Comparison of ENCODE assay signal across 12 cellular contexts in the genomic region with DNA sequence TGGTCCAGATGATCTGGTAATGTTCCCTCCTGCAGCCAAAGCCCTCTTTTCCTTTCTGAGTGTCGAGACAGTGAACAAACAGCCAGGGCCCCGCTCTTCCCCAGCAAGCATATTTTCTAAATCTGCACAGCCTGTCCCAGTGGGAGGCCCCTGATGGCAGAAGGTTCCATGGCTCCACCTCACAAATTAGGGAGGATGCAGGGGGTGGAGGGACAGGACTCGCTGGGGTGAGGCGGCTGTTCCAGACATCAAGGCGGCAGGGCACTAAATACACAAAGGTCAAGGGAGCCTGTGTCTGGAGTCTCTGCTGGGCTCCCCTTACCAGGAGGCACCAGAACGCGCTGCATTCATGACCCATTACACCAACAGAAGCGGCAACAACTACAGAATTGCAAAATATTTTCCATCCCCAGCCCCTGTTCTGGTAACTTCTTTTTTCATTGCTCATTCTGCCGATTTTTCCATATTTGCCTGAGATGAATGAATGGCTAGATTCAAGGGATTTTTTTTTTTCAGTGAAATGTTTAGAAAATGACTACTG. TPM values are rescaled to one million over a fixed set of nuclear protein-coding genes. Genes with fewer than 3 reads are reported as not detected.
A peak's percentile ranks its signal among the peaks of the same experiment; 100 is the strongest.
DNase-seq lines count a peak whose midpoint lies in the region; ATAC-seq and TF ChIP-seq lines count a peak whose summit lies in the region.
"Had no signal": no experiment of that assay in that cellular context is flagged by ENCODE, and none has a peak within 500 bp of the region (broad histone marks: within the 10 kb centered on the region; RNA-seq: fewer than 3 reads in every experiment).

No MANE protein-coding gene starts in this region.

- H3K27ac ChIP-seq in GM23248 (peak overlapping the region; percentile 43), SJSA1 (peak overlapping the region; percentile 26; the same call in 1 of the 2 replicates), spleen (peak overlapping the region in 6 of 8 donors; percentile 33 to 68 (median 50))
- H3K27ac ChIP-seq: pancreas had no signal

- H3K4me1 Mint-ChIP-seq in activated CD8-positive, alpha-beta T cell treated with anti-CD3 and anti-CD28 coated beads for 36 hours (ENCODE audit: low read depth), result no peaks in the 10 kb centered on the region

- peak overlapping the region; percentile 74 for H2AFZ ChIP-seq in GM23248

- no peak overlapping the region for H3K9ac ChIP-seq in GM23248

- no peak overlapping the region for H3K27ac Mint-ChIP-seq in activated CD8-positive, alpha-beta T cell treated with anti-CD3 and anti-CD28 coated beads for 36 hours

- H3K9me3 Mint-ChIP-seq in activated CD8-positive, alpha-beta T cell treated with anti-CD3 and anti-CD28 coated beads for 36 hours, result no peaks in the 10 kb centered on the region
- H3K9me3 Mint-ChIP-seq: activated T-cell treated with anti-CD3 and anti-CD28 coated beads, Interleukin-2, amount 50 U/mL, for 4 hours had no signal

- peak overlapping the region; percentile 33 for H3K4me2 ChIP-seq in GM23248 (ENCODE audit: unreplicated experiment)

- ATAC-seq in HG03571 (IDR thresholded peaks at IDR 0.05; ENCODE audit: unreplicated experiment) (no peak), HG02870 (IDR thresholded peaks at IDR 0.05; ENCODE audit: unreplicated experiment) (no peak)
- ATAC-seq in activated CD8-positive, alpha-beta T cell treated with anti-CD3 and anti-CD28 coated beads for 36 hours, result no peak
- ATAC-seq: activated T-cell treated with anti-CD3 and anti-CD28 coated beads, Interleukin-2, amount 50 U/mL, for 4 hours had no signal

- no peaks in the 10 kb centered on the region for H3K9me2 ChIP-seq in GM23248 (ENCODE audit: insufficient read depth)

- H3K4me3 ChIP-seq in GM23248, result peak overlapping the region; percentile 32; the same call in 1 of the 2 replicates
- no peak overlapping the region for H3K4me3 ChIP-seq in SJSA1
- no peak overlapping the region for H3K4me3 ChIP-seq in spleen
- H3K4me3 ChIP-seq: pancreas had no signal

- H3F3A ChIP-seq in GM23248 (ENCODE audit: insufficient read depth), result no peaks in the 10 kb centered on the region

- intact Hi-C loops in spleen (cut with DNase I; ENCODE audit: low total_unique reads), result no loop called here
- intact Hi-C loops in activated CD8-positive, alpha-beta T cell treated with anti-CD3 and anti-CD28 coated beads for 36 hours (cut with micrococcal nuclease), result no loop called here

- CTCF ChIA-PET in activated CD8-positive, alpha-beta T cell treated with anti-CD3 and anti-CD28 coated beads for 36 hours (lab: Charles Lee), result interaction anchor here (0.6 kb wide), 1 partner anchor 729 kb away, joined by 3 read pairs; no protein-coding TSS in a partner anchor

- DNase-seq in GM23248 (peak; percentile 79), SJSA1 (ENCODE audit: low read depth in 1 of 2, low spot score in 2 of 2) (peak in 1 of 2 experiments; percentile 42), iris pigment epithelial cell (ENCODE audit: low read depth) (peak; percentile 19), spleen (peak; percentile 36), COLO668 (lab: John Stamatoyannopoulos, UW; ENCODE audit: unreplicated experiment) (no peak)
- DNase-seq in activated CD8-positive, alpha-beta T cell treated with anti-CD3 and anti-CD28 coated beads for 36 hours, result no peak
- DNase-seq: activated T-cell treated with anti-CD3 and anti-CD28 coated beads, Interleukin-2, amount 50 U/mL, for 4 hours; central memory CD4-positive, alpha-beta T cell; hippocampal formation; pancreas had no signal

- POLR2A ChIA-PET in activated CD8-positive, alpha-beta T cell treated with anti-CD3 and anti-CD28 coated beads for 36 hours (lab: Charles Lee), result no interaction called here

- H3K36me3 ChIP-seq in GM23248 (ENCODE audit: low read depth) (no peaks in the 10 kb centered on the region), SJSA1 (no peaks in the 10 kb centered on the region), spleen (no peaks in the 10 kb centered on the region)
- H3K36me3 ChIP-seq: pancreas had no signal

- H4K20me1 ChIP-seq in GM23248 (ENCODE audit: insufficient read depth), result no peaks in the 10 kb centered on the region

- no peaks in the 10 kb centered on the region for H3K79me2 ChIP-seq in GM23248 (ENCODE audit: insufficient read depth)

- 7 to 11% methylated on average over 9 of the region's 9 CpGs for WGBS in GM23248 (ENCODE audit: low coverage in 1 of 2, low lambda C conversion rate in 2 of 2, missing lambda C conversion rate in 2 of 2), 2 experiments
- WGBS in spleen, 5 donors, result 67 to 89% (median 76%) methylated on average over 9 of the region's 9 CpGs

- no peak overlapping the region for H3K4me3 Mint-ChIP-seq in activated CD8-positive, alpha-beta T cell treated with anti-CD3 and anti-CD28 coated beads for 36 hours
- H3K4me3 Mint-ChIP-seq: activated T-cell treated with anti-CD3 and anti-CD28 coated beads, Interleukin-2, amount 50 U/mL, for 4 hours had no signal

- H3K9me3 ChIP-seq in GM23248 (ENCODE audit: low read depth) (no peaks in the 10 kb centered on the region), SJSA1 (replicated peaks) (0 out of 2 replicates have a peak, but pooled peaks cover 5% of the 10 kb centered on the region), spleen (peaks cover 0 to 11% (median 5%) of the 10 kb centered on the region in 8 donors)
- H3K9me3 ChIP-seq: pancreas had no signal

- no peak for TF ChIP-seq POLR2A in spleen (IDR thresholded peaks at IDR 0.05)

- no peaks in the 10 kb centered on the region for H3K27me3 ChIP-seq in GM23248 (replicated peaks; ENCODE audit: insufficient read depth)
- no peaks in the 10 kb centered on the region for H3K27me3 ChIP-seq in SJSA1 (replicated peaks)
- peaks cover 0 to 37% (median 5%) of the 10 kb centered on the region in 7 donors for H3K27me3 ChIP-seq in spleen (replicated peaks in 1 of 7)

- TF ChIP-seq CTCF in spleen (IDR thresholded peaks at IDR 0.05 in 8 of 11, conservative IDR thresholded peaks at IDR 0.05 in 3 of 11), result no peak
- TF ChIP-seq CTCF in activated CD8-positive, alpha-beta T cell treated with anti-CD3 and anti-CD28 coated beads for 36 hours (IDR thresholded peaks at IDR 0.05), result no peak

- H3K4me1 ChIP-seq in GM23248 (ENCODE audit: insufficient read depth), result peaks cover 38% of the 10 kb centered on the region
- peaks cover 59% of the 10 kb centered on the region for H3K4me1 ChIP-seq in SJSA1 (replicated peaks)
- peaks cover 0 to 30% (median 5%) of the 10 kb centered on the region in 6 donors for H3K4me1 ChIP-seq in spleen
- H3K4me1 ChIP-seq: pancreas had no signal

- H3K36me3 Mint-ChIP-seq in activated CD8-positive, alpha-beta T cell treated with anti-CD3 and anti-CD28 coated beads for 36 hours (ENCODE audit: low read depth), result no peaks in the 10 kb centered on the region

- in situ Hi-C loops in GM23248 (cut with MboI), result no loop called here

- H3K27me3 Mint-ChIP-seq in activated CD8-positive, alpha-beta T cell treated with anti-CD3 and anti-CD28 coated beads for 36 hours, result peaks cover 12% of the 10 kb centered on the region

RNA-seq across cellular contexts. Expression of a gene that starts 27.0 kb away (rescaled TPM):
- under 0.01 and 0.32 TPM in 2 replicates for total RNA-seq in GM23248 (2014; rRNA removed; shearing (Covaris generic))
- 1.6 and 1.7 TPM in 2 replicates for polyA plus RNA-seq in GM23248 (2016; fragmentation: Nextera tagmentation; extraction: Ambion mirVana)
- total RNA-seq in SJSA1 (2014; rRNA removed; shearing (Covaris generic)), result not detected in 2 replicates
- 10 to 100 TPM; 25.6 to 50.3 (median 31.7) TPM for total RNA-seq in spleen
- 10 to 100 TPM in 2 of 3 donors, 1 to 10 TPM in 1; 4.9 to 21.6 (median 10.7) TPM for polyA plus RNA-seq in spleen
- not detected for total RNA-seq in activated CD8-positive, alpha-beta T cell treated with anti-CD3 and anti-CD28 coated beads for 36 hours

RNA-seq across cellular contexts. Expression of a gene that starts 45.4 kb away (rescaled TPM):
- not detected in 2 replicates for total RNA-seq in GM23248 (2014; rRNA removed; shearing (Covaris generic))
- not detected in 2 replicates for polyA plus RNA-seq in GM23248 (2016; fragmentation: Nextera tagmentation; extraction: Ambion mirVana)
- not detected in 2 replicates for total RNA-seq in SJSA1 (2014; rRNA removed; shearing (Covaris generic))
- not detected for total RNA-seq in spleen
- not detected for polyA plus RNA-seq in spleen
- total RNA-seq in activated CD8-positive, alpha-beta T cell treated with anti-CD3 and anti-CD28 coated beads for 36 hours, result not detected
- total RNA-seq: activated T-cell treated with anti-CD3 and anti-CD28 coated beads, Interleukin-2, amount 50 U/mL, for 4 hours; pancreas had no signal
- polyA plus RNA-seq: pancreas had no signal

Comparison
In these comparisons a context has a peak if more than half of its experiments do, and no peak if none do; other contexts are left out.
1. DNase-seq: peak in GM23248 (single experiment), iris pigment epithelial cell (single experiment) and spleen (single experiment); none in COLO668 (single experiment) and activated CD8-positive, alpha-beta T cell treated with anti-CD3 and anti-CD28 coated beads for 36 hours (single experiment).
2. RNA of a gene that starts 27.0 kb away (total RNA-seq): 25.6 to 50.3 TPM in spleen; under 0.01 to 0.32 TPM in GM23248, not detected in SJSA1 and not detected in activated CD8-positive, alpha-beta T cell treated with anti-CD3 and anti-CD28 coated beads for 36 hours; every median in the first group is over 10 times any median in the second.
3. Peak in every context shown above with its lines, with median percentiles within 50 percentile points of each other: H3K27ac ChIP-seq.